Comparison of ENCODE assay signal across 22 cellular contexts in genomic region chr19:39053276-39054090, GRCh38. TPM values are rescaled to one million over a fixed set of nuclear protein-coding genes. Genes with fewer than 3 reads are reported as not detected.
DNase-seq lines count a peak whose midpoint lies in the region; ATAC-seq and TF ChIP-seq lines count a peak whose summit lies in the region.
"Had no signal": no experiment of that assay in that cellular context is flagged by ENCODE, and none has a peak within 500 bp of the region (broad histone marks: within the 10 kb centered on the region; RNA-seq: fewer than 3 reads in every experiment).

No MANE protein-coding gene starts in this region.

- BruUV-seq in Caco-2 (replicated peaks; lab: Mats Ljungman, UMichigan) = no TSS peak

- H3K4me1 Mint-ChIP-seq in Caco-2 (ENCODE audit: low read depth, unreplicated experiment) = peaks cover 19% of the 10 kb centered on the region
- H3K4me1 Mint-ChIP-seq in WTC11 = no peaks in the 10 kb centered on the region

- no peaks in the 10 kb centered on the region for H3K27me3 ChIP-seq in Caco-2 (replicated peaks; ENCODE audit: control insufficient read depth, insufficient read depth, low read length)
- H3K27me3 ChIP-seq: gastrocnemius medialis, vagina had no signal

- H3K9me3 Mint-ChIP-seq in Caco-2 (ENCODE audit: unreplicated experiment) (peaks cover 19% of the 10 kb centered on the region), WTC11 (peaks cover 15% of the 10 kb centered on the region)

- H3K4me3 Mint-ChIP-seq in Caco-2 (ENCODE audit: unreplicated experiment) (no peak overlapping the region), WTC11 (no peak overlapping the region)
- H3K4me3 Mint-ChIP-seq: naive thymus-derived CD8-positive, alpha-beta T cell had no signal

- H3K9me3 ChIP-seq in Caco-2 = 0 out of 2 replicates have a peak, but pooled peaks cover 9% of the 10 kb centered on the region
- H3K9me3 ChIP-seq: gastrocnemius medialis, lower lobe of right lung, prostate gland, vagina had no signal

- H3K36me3 Mint-ChIP-seq in Caco-2 (ENCODE audit: insufficient read depth, unreplicated experiment) (no peaks in the 10 kb centered on the region), WTC11 (no peaks in the 10 kb centered on the region)
- H3K36me3 Mint-ChIP-seq: naive thymus-derived CD8-positive, alpha-beta T cell had no signal

- peak overlapping the region; percentile 46 for H3K27ac Mint-ChIP-seq in Caco-2 (ENCODE audit: unreplicated experiment)
- no peak overlapping the region for H3K27ac Mint-ChIP-seq in WTC11

- CTCF ChIA-PET in Caco-2 (lab: Charles Lee) = no interaction called here
- CTCF ChIA-PET in WTC11 (lab: Charles Lee) = interaction anchor here (0.7 to 4.6 kb wide), 5 partner anchors 15 to 274 kb away, joined by 3 to 28 read pairs (median 3); partner anchors contain the start of gene NCCRP1

- peaks cover 15% of the 10 kb centered on the region for H3K4me1 ChIP-seq in Caco-2
- H3K4me1 ChIP-seq: gastrocnemius medialis, lower lobe of right lung, prostate gland, vagina had no signal

- intact Hi-C loops in Caco-2 (cut with micrococcal nuclease; ENCODE audit: unreplicated experiment) = loop anchor here (2.0 kb wide), 1 partner anchor 31 kb away; the partner anchor contains the start of gene ACP7
- intact Hi-C loops in sciatic nerve (cut with DNase I) = no loop called here

- no peak overlapping the region for H3K4me3 ChIP-seq in Caco-2 (ENCODE audit: low read depth, low read length)
- H3K4me3 ChIP-seq: gastrocnemius medialis, lower lobe of right lung, prostate gland, SK-N-MC, vagina had no signal

- POLR2A ChIA-PET in Caco-2 (lab: Charles Lee) (no interaction called here), WTC11 (lab: Charles Lee) (no interaction called here)

- DNase-seq in Caco-2 (peak; percentile 63 to 85), WTC11 (ENCODE audit: low spot score) (no peak), hypothalamus (lab: John Stamatoyannopoulos, UW) (peak in 33 of 51 donors; percentile 1 to 66 (median 23)), sciatic nerve (ENCODE audit: low spot score) (no peak), NCI-H1105 (lab: John Stamatoyannopoulos, UW) (no peak), amniotic stem cell (lab: John Stamatoyannopoulos, UW) (no peak)
- DNase-seq: activated CD4-positive, alpha-beta T cell treated with anti-CD3 and anti-CD28 coated beads for 4 hours; activated CD8-positive, alpha-beta memory T cell treated with anti-CD3 and anti-CD28 coated beads, Interleukin-2, amount 50 U/mL, for 4 hours; activated gamma-delta T cell treated with Interleukin-2 at 50 U/mL for 16 hours; COR-L47; dermis blood vessel endothelial cell; gastrocnemius medialis; lower lobe of right lung; naive thymus-derived CD8-positive, alpha-beta T cell; NCI-H748 treated with DMSO at 0.1 percent for 48 hours; PC-3; stimulated activated naive CD4-positive, alpha-beta T cell treated with Interleukin-2 at 50 U/mL for 16 hours had no signal

- TF ChIP-seq CTCF in Caco-2 (IDR thresholded peaks at IDR 0.05; ENCODE audit: insufficient read depth in 1 of 2, low read depth in 1 of 2, low read length in 1 of 2, severe bottlenecking in 1 of 2, unreplicated experiment in 1 of 2) = no peak
- TF ChIP-seq CTCF in WTC11 (IDR thresholded peaks at IDR 0.05) = no peak

- H3K27me3 Mint-ChIP-seq in Caco-2 (ENCODE audit: insufficient read depth, unreplicated experiment) = no peaks in the 10 kb centered on the region
- peaks cover 12% of the 10 kb centered on the region for H3K27me3 Mint-ChIP-seq in WTC11 (ENCODE audit: low read depth)

- peaks cover 2% of the 10 kb centered on the region; the same call in 1 of the 2 replicates for H3K36me3 ChIP-seq in Caco-2 (ENCODE audit: control insufficient read depth, insufficient read depth, low read length)
- H3K36me3 ChIP-seq: gastrocnemius medialis, lower lobe of right lung, prostate gland, vagina had no signal

- ATAC-seq in WTC11 (no peak), sciatic nerve (peak; percentile 38), HG03039 (IDR thresholded peaks at IDR 0.05; ENCODE audit: unreplicated experiment) (no peak), HG03097 (IDR thresholded peaks at IDR 0.05; ENCODE audit: low FRiP score, unreplicated experiment) (no peak)
- ATAC-seq: gastrocnemius medialis; naive thymus-derived CD8-positive, alpha-beta T cell had no signal

TF ChIP-seq in WTC11, 78 proteins besides CTCF, POLR2A, EP300 and RAD21:
- no peak for TF ChIP-seq ZNF317 (CRISPR knock-in tag; IDR thresholded peaks at IDR 0.05; ENCODE audit: borderline replicate concordance, low read depth)
- TF ChIP-seq USF1 (CRISPR knock-in tag; IDR thresholded peaks at IDR 0.05) = no peak
- 0 out of 2 replicates have a peak, but pooled peaks have one; percentile 20 for TF ChIP-seq GABPB1 (CRISPR knock-in tag; IDR thresholded peaks at IDR 0.05)
- TF ChIP-seq ZNF219 (CRISPR knock-in tag; IDR thresholded peaks at IDR 0.05; ENCODE audit: borderline replicate concordance) = no peak
- TF ChIP-seq SP1 (CRISPR knock-in tag; conservative IDR thresholded peaks at IDR 0.05) = no peak

RNA-seq across cellular contexts. Expression of gene FBXO27, which starts 21.1 kb away (rescaled TPM):
- total RNA-seq in Caco-2 (2022) (3.4 and 3.8 TPM in 2 replicates), WTC11 (2021) (18.9 to 22.7 TPM (median 20.0 TPM) in 3 replicates), sciatic nerve (13.4 TPM)
- total RNA-seq: naive thymus-derived CD8-positive, alpha-beta T cell had no signal

RNA-seq across cellular contexts. Expression of gene ACP7, which starts 30.7 kb away (rescaled TPM):
- total RNA-seq in Caco-2 (2022) (0.45 and 0.46 TPM in 2 replicates), WTC11 (2021) (0.09 to 0.11 TPM (median 0.11 TPM) in 3 replicates), sciatic nerve (1.6 TPM)
- total RNA-seq: dermis blood vessel endothelial cell; gastrocnemius medialis; lower lobe of right lung; naive thymus-derived CD8-positive, alpha-beta T cell; vagina had no signal

Comparison
In these comparisons a context has a peak if more than half of its experiments do, and no peak if none do; other contexts are left out.
1. DNase-seq: peak in Caco-2 (2 of 2) and hypothalamus (33 of 51); none in WTC11 (single experiment), sciatic nerve (single experiment), NCI-H1105 (single experiment) and amniotic stem cell (single experiment).